ENCODE assay signal across 9 cellular contexts in the genomic region with DNA sequence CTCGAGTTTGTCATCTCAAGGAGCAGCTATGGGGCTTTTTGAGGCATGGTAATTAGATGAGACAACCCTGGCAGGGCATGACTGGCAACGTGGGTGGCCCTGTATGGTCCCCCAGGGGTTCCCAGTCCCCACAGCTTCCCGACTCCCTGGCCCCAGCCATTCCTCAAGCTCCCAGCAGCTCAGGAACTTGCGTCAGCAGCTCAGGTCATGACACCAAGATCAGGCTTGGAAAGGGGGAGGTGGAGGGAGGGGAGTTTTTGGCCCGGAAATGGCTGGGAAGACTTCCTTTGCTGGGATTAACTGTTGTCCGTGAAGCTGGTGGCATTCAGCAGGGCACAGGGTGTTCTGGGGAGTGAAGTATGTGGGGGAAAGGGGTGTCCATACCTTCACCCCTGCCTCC. TPM values are rescaled to one million over a fixed set of nuclear protein-coding genes. Genes with fewer than 3 reads are reported as not detected.
A peak's percentile ranks its signal among the peaks of the same experiment; 100 is the strongest.
DNase-seq lines count a peak whose midpoint lies in the region; ATAC-seq, FAIRE-seq and TF ChIP-seq lines count a peak whose summit lies in the region.
"Had no signal": no experiment of that assay in that cellular context is flagged by ENCODE, and none has a peak within 500 bp of the region (broad histone marks: within the 10 kb centered on the region; RNA-seq: fewer than 3 reads in every experiment).

No MANE protein-coding gene starts in this region.

- H3K4me3 Mint-ChIP-seq in stimulated activated naive CD8-positive, alpha-beta T cell treated with anti-CD3 and anti-CD28 coated beads, Interleukin-15, Interleukin-2, amounts not matched to agents 100 ng/mL and 50 ng/mL, for 24 hours = no peak overlapping the region
- H3K4me3 Mint-ChIP-seq in stimulated activated naive CD8-positive, alpha-beta T cell treated with anti-CD3 and anti-CD28 coated beads, Interleukin-15, amount 100 ng/mL, for 72 hours = no peak overlapping the region

- no peak for TF ChIP-seq POLR2A in GM12891 (IDR thresholded peaks at IDR 0.05; ENCODE audit: low read depth, low read length)

- no peak for DNase-seq in stimulated activated naive CD8-positive, alpha-beta T cell treated with anti-CD3 and anti-CD28 coated beads, Interleukin-15, amount 100 ng/mL, for 72 hours
- peak; percentile 84 for DNase-seq in hepatic stellate cell (ENCODE audit: low spot score)
- no peak for DNase-seq in HUDEP-2 (lab: John Stamatoyannopoulos, UW; ENCODE audit: unreplicated experiment in 76 of 76)
- no peak for DNase-seq in GM12891 (ENCODE audit: insufficient read length, low spot score)
- DNase-seq: activated gamma-delta T cell; effector CD4-positive, alpha-beta T cell had no signal

- no peaks in the 10 kb centered on the region for H3K9me3 Mint-ChIP-seq in stimulated activated naive CD8-positive, alpha-beta T cell treated with anti-CD3 and anti-CD28 coated beads, Interleukin-15, Interleukin-2, amounts not matched to agents 100 ng/mL and 50 ng/mL, for 24 hours
- H3K9me3 Mint-ChIP-seq in stimulated activated naive CD8-positive, alpha-beta T cell treated with anti-CD3 and anti-CD28 coated beads, Interleukin-15, amount 100 ng/mL, for 72 hours = no peaks in the 10 kb centered on the region

- FAIRE-seq in GM12891 (lab: Jason Lieb, UNC) = no peak

- peaks cover 33% of the 10 kb centered on the region for H3K36me3 Mint-ChIP-seq in stimulated activated naive CD8-positive, alpha-beta T cell treated with anti-CD3 and anti-CD28 coated beads, Interleukin-15, Interleukin-2, amounts not matched to agents 100 ng/mL and 50 ng/mL, for 24 hours (ENCODE audit: low read depth)

- H3K27me3 Mint-ChIP-seq in stimulated activated naive CD8-positive, alpha-beta T cell treated with anti-CD3 and anti-CD28 coated beads, Interleukin-15, Interleukin-2, amounts not matched to agents 100 ng/mL and 50 ng/mL, for 24 hours = no peaks in the 10 kb centered on the region
- no peaks in the 10 kb centered on the region for H3K27me3 Mint-ChIP-seq in stimulated activated naive CD8-positive, alpha-beta T cell treated with anti-CD3 and anti-CD28 coated beads, Interleukin-15, amount 100 ng/mL, for 72 hours

- no peak for ATAC-seq in stimulated activated naive CD8-positive, alpha-beta T cell treated with anti-CD3 and anti-CD28 coated beads, Interleukin-15, amount 100 ng/mL, for 72 hours
- no peak for ATAC-seq in HG02870 (IDR thresholded peaks at IDR 0.05; ENCODE audit: unreplicated experiment)

- no peaks in the 10 kb centered on the region for H3K4me1 Mint-ChIP-seq in stimulated activated naive CD8-positive, alpha-beta T cell treated with anti-CD3 and anti-CD28 coated beads, Interleukin-15, Interleukin-2, amounts not matched to agents 100 ng/mL and 50 ng/mL, for 24 hours (ENCODE audit: low read depth)
- peaks cover 5% of the 10 kb centered on the region for H3K4me1 Mint-ChIP-seq in stimulated activated naive CD8-positive, alpha-beta T cell treated with anti-CD3 and anti-CD28 coated beads, Interleukin-15, amount 100 ng/mL, for 72 hours

- peak overlapping the region; percentile 29 for H3K27ac Mint-ChIP-seq in stimulated activated naive CD8-positive, alpha-beta T cell treated with anti-CD3 and anti-CD28 coated beads, Interleukin-15, Interleukin-2, amounts not matched to agents 100 ng/mL and 50 ng/mL, for 24 hours
- no peak overlapping the region for H3K27ac Mint-ChIP-seq in stimulated activated naive CD8-positive, alpha-beta T cell treated with anti-CD3 and anti-CD28 coated beads, Interleukin-15, amount 100 ng/mL, for 72 hours

TF ChIP-seq in GM12891, 5 proteins besides CTCF, POLR2A, EP300 and RAD21:
- TF ChIP-seq SPI1 (IDR thresholded peaks at IDR 0.05; ENCODE audit: low read depth, low read length) (no peak), POLR2AphosphoS5 (IDR thresholded peaks at IDR 0.05; ENCODE audit: low read depth, low read length) (no peak), TAF1 (IDR thresholded peaks at IDR 0.05; ENCODE audit: low read depth, low read length) (no peak)

RNA-seq across cellular contexts. Expression of a gene that starts 10.4 kb away (rescaled TPM):
- 0.80 TPM for polyA plus RNA-seq in GM12891 (2012; ENCODE audit: low read depth, missing spikeins)

RNA-seq across cellular contexts. Expression of a gene that starts 11.6 kb away (rescaled TPM):
- polyA plus RNA-seq in GM12891 (2012; ENCODE audit: low read depth, missing spikeins) = not detected
- polyA plus RNA-seq: thymus had no signal

RNA-seq across cellular contexts. Expression of a gene that starts 31.7 kb away (rescaled TPM):
- polyA plus RNA-seq in GM12891 (2012; ENCODE audit: low read depth, missing spikeins) = 23.9 TPM

RNA-seq across cellular contexts. Expression of a gene that starts 31.7 kb away (rescaled TPM):
- polyA plus RNA-seq in GM12891 (2012; ENCODE audit: low read depth, missing spikeins) = 25.5 TPM

RNA-seq across cellular contexts. Expression of a gene that starts 32.8 kb away (rescaled TPM):
- 18.9 TPM for polyA plus RNA-seq in GM12891 (2012; ENCODE audit: low read depth, missing spikeins)
